14 cellular contexts compared by ENCODE assay signal in the genomic region with DNA sequence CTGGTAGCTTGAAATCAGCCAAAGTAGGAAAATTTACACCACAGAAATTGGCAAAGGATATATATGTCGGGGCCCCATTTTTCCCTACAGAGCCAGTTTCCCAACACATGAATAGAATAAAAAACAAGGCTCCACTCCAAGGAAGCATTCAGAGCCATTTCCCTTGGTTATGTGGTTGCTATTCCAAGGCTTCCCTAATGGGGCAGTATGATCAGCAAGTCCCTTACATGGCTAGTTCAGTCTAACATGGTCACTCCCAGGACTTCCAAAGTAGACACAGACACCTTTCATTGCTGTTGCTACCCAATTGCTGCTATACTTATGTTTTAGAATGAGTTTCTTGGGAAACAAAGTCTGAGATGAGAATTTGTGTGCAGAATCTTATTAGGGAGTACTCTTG.
DNase-seq lines count a peak whose midpoint lies in the region; ATAC-seq, FAIRE-seq and TF ChIP-seq lines count a peak whose summit lies in the region.
"Had no signal": no experiment of that assay in that cellular context is flagged by ENCODE, and none has a peak within 500 bp of the region (broad histone marks: within the 10 kb centered on the region; RNA-seq: fewer than 3 reads in every experiment).

No MANE protein-coding gene starts in this region.

- H3K9me3 ChIP-seq in SK-N-SH (no peaks in the 10 kb centered on the region), keratinocyte (ENCODE audit: control insufficient read depth, low read depth, low read length) (no peaks in the 10 kb centered on the region), MG63 (no peaks in the 10 kb centered on the region), A673 (ENCODE audit: low read depth, low read length, poor library complexity, severe bottlenecking) (no peaks in the 10 kb centered on the region)

- dilution Hi-C loops in keratinocyte (cut with MboI; ENCODE audit: extremely low pct_ligation_motif_present, low sequenced_read_pairs), result no loop called here

- no peak overlapping the region for H3K4me3 ChIP-seq in SK-N-SH (ENCODE audit: low read depth in 2 of 2, low read length in 1 of 2)
- no peak overlapping the region for H3K4me3 ChIP-seq in keratinocyte (ENCODE audit: control insufficient read depth in 2 of 3, extremely low read depth in 1 of 3, insufficient read depth in 2 of 3, low read depth in 1 of 3, low read length in 3 of 3)
- H3K4me3 ChIP-seq in MG63, result no peak overlapping the region
- H3K4me3 ChIP-seq in A673 (ENCODE audit: low read depth, low read length, poor library complexity, severe bottlenecking), result no peak overlapping the region

- BruUV-seq in A673 (replicated peaks; lab: Mats Ljungman, UMichigan), result no TSS peak

- H3K4me2 ChIP-seq in SK-N-SH, result no peak overlapping the region
- H3K4me2 ChIP-seq in keratinocyte (ENCODE audit: control insufficient read depth, extremely low read depth, insufficient read depth, low read depth, low read length), result no peak overlapping the region

- H3K36me3 ChIP-seq in SK-N-SH (replicated peaks in 1 of 2; ENCODE audit: control insufficient read depth in 1 of 2, insufficient read depth in 2 of 2, low read length in 1 of 2) (no peaks in the 10 kb centered on the region), keratinocyte (ENCODE audit: control insufficient read depth in 2 of 2, extremely low read depth in 1 of 2, insufficient read depth in 2 of 2, low read length in 2 of 2) (no peaks in the 10 kb centered on the region), MG63 (no peaks in the 10 kb centered on the region), A673 (ENCODE audit: insufficient read depth, low read length, poor library complexity, severe bottlenecking) (no peaks in the 10 kb centered on the region)

- H2AFZ ChIP-seq in SK-N-SH (ENCODE audit: low read depth) (no peak overlapping the region), keratinocyte (ENCODE audit: control insufficient read depth, low read length) (peak overlapping the region; percentile 49)

- CTCF ChIA-PET in SK-N-SH (lab: Yijun Ruan, JAX) (no interaction called here), A673 (lab: Charles Lee) (no interaction called here)

- H3K27me3 ChIP-seq in SK-N-SH (ENCODE audit: insufficient read depth), result no peaks in the 10 kb centered on the region; the same call in 1 of the 2 replicates
- no peaks in the 10 kb centered on the region for H3K27me3 ChIP-seq in keratinocyte (ENCODE audit: control insufficient read depth, extremely low read depth, insufficient read depth, low read length)
- no peaks in the 10 kb centered on the region for H3K27me3 ChIP-seq in MG63
- no peaks in the 10 kb centered on the region for H3K27me3 ChIP-seq in A673 (replicated peaks; ENCODE audit: insufficient read depth, low read depth, low read length, poor library complexity)

- H4K20me1 ChIP-seq in SK-N-SH (ENCODE audit: insufficient read depth) (no peaks in the 10 kb centered on the region), keratinocyte (ENCODE audit: control insufficient read depth, extremely low read depth, insufficient read depth, low read length) (no peaks in the 10 kb centered on the region)

- no peaks in the 10 kb centered on the region for H3K4me1 ChIP-seq in SK-N-SH (ENCODE audit: control insufficient read depth in 1 of 2, insufficient read depth in 2 of 2, low read depth in 1 of 2, low read length in 1 of 2)
- H3K4me1 ChIP-seq in keratinocyte (ENCODE audit: control insufficient read depth, extremely low read depth, insufficient read depth, low read length), result peaks cover 3% of the 10 kb centered on the region
- H3K4me1 ChIP-seq in A673 (ENCODE audit: insufficient read depth, low read length, poor library complexity, severe bottlenecking), result no peaks in the 10 kb centered on the region

- peak; percentile 43 for TF ChIP-seq CTCF in SK-N-SH (IDR thresholded peaks at IDR 0.05)
- peak; percentile 38 to 54 (median 41) for TF ChIP-seq CTCF in keratinocyte (optimal IDR thresholded peaks at IDR 0.05 in 1 of 3, IDR thresholded peaks at IDR 0.05 in 1 of 3, conservative IDR thresholded peaks at IDR 0.05 in 1 of 3; ENCODE audit: extremely low read depth in 1 of 3, insufficient read depth in 2 of 3, low read length in 3 of 3)
- no peak for TF ChIP-seq CTCF in A673 (conservative IDR thresholded peaks at IDR 0.05; ENCODE audit: low read depth, low read length)

- WGBS in SK-N-SH (ENCODE audit: low lambda C conversion rate), result 43% methylated on average over 1 of the region's 1 CpG

- POLR2A ChIA-PET in SK-N-SH (lab: Yijun Ruan, JAX) (no interaction called here), A673 (lab: Charles Lee; ENCODE audit: low non-redundant PET) (no interaction called here)

- DNase-seq in DMS79 treated with DMSO at 0.1 percent for 48 hours (lab: John Stamatoyannopoulos, UW), result peak; percentile 83
- peak; percentile 30 for DNase-seq in SK-N-SH
- no peak for DNase-seq in keratinocyte (ENCODE audit: low read depth, low spot score)
- DNase-seq in MG63, result no peak
- DNase-seq in A673 (ENCODE audit: low spot score), result no peak
- DNase-seq in HCEC 1CT, result no peak
- DNase-seq: hypothalamus; naive thymus-derived CD8-positive, alpha-beta T cell; stimulated activated CD4-positive, alpha-beta T cell treated with anti-CD3 and anti-CD28 coated beads, Interleukin-1b, Interleukin-23, amount 100 ng/mL, for 48 hours; substantia nigra had no signal

- no peak for FAIRE-seq in keratinocyte (lab: Jason Lieb, UNC)
- FAIRE-seq: TTC549 had no signal

- ATAC-seq in HG02970 (IDR thresholded peaks at IDR 0.05; ENCODE audit: low FRiP score, unreplicated experiment), result no peak
- ATAC-seq: activated T-helper 17 cell treated with anti-CD3 and anti-CD28 coated beads, Interleukin-2, amount 50 U/mL, for 72 hours; naive thymus-derived CD8-positive, alpha-beta T cell had no signal

- no peak for TF ChIP-seq EP300 in Ishikawa (IDR thresholded peaks at IDR 0.05; ENCODE audit: borderline replicate concordance)
- no peak for TF ChIP-seq EP300 in SK-N-SH (IDR thresholded peaks at IDR 0.05; ENCODE audit: borderline replicate concordance in 1 of 2, low read depth in 1 of 2, low read length in 1 of 2)

- intact Hi-C loops in A673 (cut with micrococcal nuclease; ENCODE audit: unreplicated experiment), result no loop called here

- H3K79me2 ChIP-seq in SK-N-SH (ENCODE audit: insufficient read depth) (no peaks in the 10 kb centered on the region), keratinocyte (ENCODE audit: control insufficient read depth, insufficient read depth, low read length) (no peaks in the 10 kb centered on the region)

- no peaks in the 10 kb centered on the region for H3K9me2 ChIP-seq in SK-N-SH

- no peaks in the 10 kb centered on the region for H3F3A ChIP-seq in SK-N-SH (replicated peaks; ENCODE audit: insufficient read depth)

- peak; percentile 22; the same call in 1 of the 2 replicates for TF ChIP-seq RAD21 in Ishikawa (IDR thresholded peaks at IDR 0.05; ENCODE audit: low read depth)
- TF ChIP-seq RAD21 in SK-N-SH (IDR thresholded peaks at IDR 0.05; ENCODE audit: low read length), result 0 out of 2 replicates have a peak, but pooled peaks have one; percentile 7

- H3K27ac ChIP-seq in SK-N-SH (ENCODE audit: low read depth in 2 of 2, low read length in 1 of 2) (no peak overlapping the region), keratinocyte (ENCODE audit: control insufficient read depth, insufficient read depth, low read length) (no peak overlapping the region), A673 (ENCODE audit: low read depth, low read length, poor library complexity, severe bottlenecking) (no peak overlapping the region)

- H3K9ac ChIP-seq in SK-N-SH, result no peak overlapping the region
- H3K9ac ChIP-seq in keratinocyte (ENCODE audit: control insufficient read depth, extremely low read depth, insufficient read depth, low read length), result no peak overlapping the region

- no peaks in the 10 kb centered on the region for H3K9me1 ChIP-seq in keratinocyte (ENCODE audit: control insufficient read depth, extremely low read depth, insufficient read depth, low read length)

TF ChIP-seq in Ishikawa, 13 proteins besides CTCF, POLR2A, EP300 and RAD21:
- TF ChIP-seq CREB1 (IDR thresholded peaks at IDR 0.05; ENCODE audit: low read depth) (no peak), TEAD4 (IDR thresholded peaks at IDR 0.05) (no peak), NFIC (IDR thresholded peaks at IDR 0.05) (no peak), YY1 (IDR thresholded peaks at IDR 0.05; ENCODE audit: low read depth) (no peak), ZBTB7A (IDR thresholded peaks at IDR 0.05; ENCODE audit: low read depth) (no peak)

TF ChIP-seq in SK-N-SH, 30 proteins besides CTCF, POLR2A, EP300 and RAD21 (continues in another document):
- no peak for TF ChIP-seq GABPA (IDR thresholded peaks at IDR 0.05; ENCODE audit: low read depth)
- TF ChIP-seq, protein P1, sequence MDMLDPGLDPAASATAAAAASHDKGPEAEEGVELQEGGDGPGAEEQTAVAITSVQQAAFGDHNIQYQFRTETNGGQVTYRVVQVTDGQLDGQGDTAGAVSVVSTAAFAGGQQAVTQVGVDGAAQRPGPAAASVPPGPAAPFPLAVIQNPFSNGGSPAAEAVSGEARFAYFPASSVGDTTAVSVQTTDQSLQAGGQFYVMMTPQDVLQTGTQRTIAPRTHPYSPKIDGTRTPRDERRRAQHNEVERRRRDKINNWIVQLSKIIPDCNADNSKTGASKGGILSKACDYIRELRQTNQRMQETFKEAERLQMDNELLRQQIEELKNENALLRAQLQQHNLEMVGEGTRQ (IDR thresholded peaks at IDR 0.05; ENCODE audit: borderline replicate concordance, low read depth, low read length), result no peak
- TF ChIP-seq RFX5 (IDR thresholded peaks at IDR 0.05; ENCODE audit: low read length), result no peak
- TF ChIP-seq, protein P2, sequence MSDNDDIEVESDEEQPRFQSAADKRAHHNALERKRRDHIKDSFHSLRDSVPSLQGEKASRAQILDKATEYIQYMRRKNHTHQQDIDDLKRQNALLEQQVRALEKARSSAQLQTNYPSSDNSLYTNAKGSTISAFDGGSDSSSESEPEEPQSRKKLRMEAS (IDR thresholded peaks at IDR 0.05; ENCODE audit: low read depth), result no peak

Comparison
In these comparisons a context has a peak if more than half of its experiments do, and no peak if none do; other contexts are left out.
1. DNase-seq: peak in DMS79 treated with DMSO at 0.1 percent for 48 hours (single experiment) and SK-N-SH (single experiment); none in keratinocyte (single experiment), MG63 (single experiment), A673 (single experiment) and HCEC 1CT (single experiment).